In the genomic region with DNA sequence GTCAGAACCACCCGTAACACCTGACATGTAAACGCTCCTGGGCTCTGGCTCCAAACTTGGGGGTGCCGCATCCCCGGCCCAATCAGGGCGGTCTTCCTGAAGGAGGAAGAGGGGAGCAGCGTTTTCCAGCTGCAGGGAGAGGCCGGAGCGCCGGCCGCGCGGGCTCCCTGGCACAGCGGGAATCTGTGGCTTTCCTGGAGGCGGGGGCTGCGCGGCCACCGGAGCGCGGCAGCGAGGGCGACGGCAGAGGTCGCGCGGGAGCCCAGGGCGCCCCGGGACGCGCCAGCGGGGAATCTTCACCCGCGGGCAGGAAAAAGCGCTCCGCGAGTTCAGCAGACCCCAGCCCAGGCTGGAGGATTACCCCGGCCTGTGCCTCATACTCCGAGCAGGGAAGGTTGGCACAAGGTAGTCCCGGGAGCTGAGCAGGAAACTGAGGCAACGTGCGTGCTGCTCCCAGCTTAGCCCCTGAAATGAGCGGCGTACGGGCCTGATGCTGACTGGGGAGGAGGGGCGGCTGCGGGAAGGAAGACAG, we compare ENCODE assay signal across 6 cellular contexts. TPM values are rescaled to one million over a fixed set of nuclear protein-coding genes. Genes with fewer than 3 reads are reported as not detected.
DNase-seq lines count a peak whose midpoint lies in the region; ATAC-seq and TF ChIP-seq lines count a peak whose summit lies in the region.

No MANE protein-coding gene starts in this region.

- H3K27me3 Mint-ChIP-seq in brain: peaks cover 55% of the 10 kb centered on the region

- no peaks in the 10 kb centered on the region for H3K79me2 ChIP-seq in neural cell (replicated peaks; ENCODE audit: insufficient read depth, low read length)

- H4K20me1 ChIP-seq in neural cell (ENCODE audit: insufficient read depth): no peaks in the 10 kb centered on the region

- H3K9me3 ChIP-seq in neural cell (ENCODE audit: low read length): no peaks in the 10 kb centered on the region

- peak overlapping the region in 2 of 5 experiments; percentile 9 to 51 for H3K27ac Mint-ChIP-seq in brain

- no peaks in the 10 kb centered on the region for H3K36me3 ChIP-seq in neural cell (ENCODE audit: insufficient read depth, low read length)

- no peak overlapping the region for H3K9ac ChIP-seq in neural cell (ENCODE audit: low read length)

- no peaks in the 10 kb centered on the region for H3K9me2 ChIP-seq in neural cell (ENCODE audit: insufficient read depth, low read length)

- peak overlapping the region; percentile 39 for H3K4me2 ChIP-seq in neural cell (ENCODE audit: low read length)

- H3K4me3 ChIP-seq in neural cell (ENCODE audit: low read length): peak overlapping the region; percentile 64

- no peak overlapping the region for H2AFZ ChIP-seq in neural cell (ENCODE audit: low read depth, low read length)

- H3F3A ChIP-seq in neural cell (ENCODE audit: insufficient read depth, low read length, poor library complexity, severe bottlenecking): no peaks in the 10 kb centered on the region

- TF ChIP-seq RAD21 in neural cell (conservative IDR thresholded peaks at IDR 0.05): no peak

- TF ChIP-seq EP300 in neural cell (conservative IDR thresholded peaks at IDR 0.05; ENCODE audit: poor library complexity, severe bottlenecking): no peak

- ATAC-seq in GM18861 (IDR thresholded peaks at IDR 0.05; ENCODE audit: unreplicated experiment) (peak; percentile 15), HG03135 (IDR thresholded peaks at IDR 0.05; ENCODE audit: unreplicated experiment) (peak; percentile 9)

- no peak overlapping the region for H3K27ac ChIP-seq in neural cell (ENCODE audit: low read length)

- TF ChIP-seq CTCF in brain (conservative IDR thresholded peaks at IDR 0.05) (no peak), neural cell (IDR thresholded peaks at IDR 0.05; ENCODE audit: poor library complexity, severe bottlenecking) (no peak)

- DNase-seq in stimulated activated CD4-positive, alpha-beta T cell treated with anti-CD3 and anti-CD28 coated beads, Interleukin-12 subunit alpha, Interleukin-12 subunit beta, amount 100 ng/mL, for 4 hours: no peak
- no peak for DNase-seq in cerebellar cortex (ENCODE audit: low spot score)

- H3K4me3 Mint-ChIP-seq in brain: peak overlapping the region; percentile 84 to 90 (median 86)

- no peaks in the 10 kb centered on the region for H3K9me3 Mint-ChIP-seq in brain

- H3K4me1 Mint-ChIP-seq in brain: peaks cover 32% of the 10 kb centered on the region

- peaks cover 12% of the 10 kb centered on the region for H3K36me3 Mint-ChIP-seq in brain

- H3K27me3 ChIP-seq in neural cell (ENCODE audit: insufficient read depth, low read depth, low read length): peaks cover 54% of the 10 kb centered on the region

TF ChIP-seq in neural cell, 6 proteins besides CTCF, POLR2A, EP300 and RAD21:
- TF ChIP-seq, protein P1, sequence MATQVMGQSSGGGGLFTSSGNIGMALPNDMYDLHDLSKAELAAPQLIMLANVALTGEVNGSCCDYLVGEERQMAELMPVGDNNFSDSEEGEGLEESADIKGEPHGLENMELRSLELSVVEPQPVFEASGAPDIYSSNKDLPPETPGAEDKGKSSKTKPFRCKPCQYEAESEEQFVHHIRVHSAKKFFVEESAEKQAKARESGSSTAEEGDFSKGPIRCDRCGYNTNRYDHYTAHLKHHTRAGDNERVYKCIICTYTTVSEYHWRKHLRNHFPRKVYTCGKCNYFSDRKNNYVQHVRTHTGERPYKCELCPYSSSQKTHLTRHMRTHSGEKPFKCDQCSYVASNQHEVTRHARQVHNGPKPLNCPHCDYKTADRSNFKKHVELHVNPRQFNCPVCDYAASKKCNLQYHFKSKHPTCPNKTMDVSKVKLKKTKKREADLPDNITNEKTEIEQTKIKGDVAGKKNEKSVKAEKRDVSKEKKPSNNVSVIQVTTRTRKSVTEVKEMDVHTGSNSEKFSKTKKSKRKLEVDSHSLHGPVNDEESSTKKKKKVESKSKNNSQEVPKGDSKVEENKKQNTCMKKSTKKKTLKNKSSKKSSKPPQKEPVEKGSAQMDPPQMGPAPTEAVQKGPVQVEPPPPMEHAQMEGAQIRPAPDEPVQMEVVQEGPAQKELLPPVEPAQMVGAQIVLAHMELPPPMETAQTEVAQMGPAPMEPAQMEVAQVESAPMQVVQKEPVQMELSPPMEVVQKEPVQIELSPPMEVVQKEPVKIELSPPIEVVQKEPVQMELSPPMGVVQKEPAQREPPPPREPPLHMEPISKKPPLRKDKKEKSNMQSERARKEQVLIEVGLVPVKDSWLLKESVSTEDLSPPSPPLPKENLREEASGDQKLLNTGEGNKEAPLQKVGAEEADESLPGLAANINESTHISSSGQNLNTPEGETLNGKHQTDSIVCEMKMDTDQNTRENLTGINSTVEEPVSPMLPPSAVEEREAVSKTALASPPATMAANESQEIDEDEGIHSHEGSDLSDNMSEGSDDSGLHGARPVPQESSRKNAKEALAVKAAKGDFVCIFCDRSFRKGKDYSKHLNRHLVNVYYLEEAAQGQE (IDR thresholded peaks at IDR 0.05; ENCODE audit: borderline replicate concordance): no peak
- TF ChIP-seq MXI1 (conservative IDR thresholded peaks at IDR 0.05; ENCODE audit: poor library complexity, severe bottlenecking): no peak
- TF ChIP-seq SMC3 (conservative IDR thresholded peaks at IDR 0.05; ENCODE audit: poor library complexity): no peak
- TF ChIP-seq TAF1 (IDR thresholded peaks at IDR 0.05; ENCODE audit: low read depth): no peak

RNA-seq across cellular contexts. Expression of a gene that starts 0.6 kb away (rescaled TPM):
- polyA plus RNA-seq in brain (ENCODE audit: insufficient read depth, low read depth, low replicate concordance) (42.0 TPM), neural cell (0.77 TPM in 1 of 2 replicates, not detected in the other)
- 0.73 and 0.93 TPM in 2 replicates for polyA minus RNA-seq in neural cell

RNA-seq across cellular contexts. Expression of a gene that starts 10.6 kb away (rescaled TPM):
- polyA plus RNA-seq in brain (ENCODE audit: insufficient read depth, low read depth, low replicate concordance) (not detected), neural cell (not detected in 2 replicates)
- polyA minus RNA-seq in neural cell: not detected in 2 replicates

RNA-seq across cellular contexts. Expression of a gene that starts 22.9 kb away (rescaled TPM):
- 643 TPM for polyA plus RNA-seq in brain (ENCODE audit: insufficient read depth, low read depth, low replicate concordance)
- 0.69 and 1.1 TPM in 2 replicates for polyA plus RNA-seq in neural cell
- polyA minus RNA-seq in neural cell: 0.58 and 1.5 TPM in 2 replicates

RNA-seq across cellular contexts. Expression of a gene that starts 37.5 kb away (rescaled TPM):
- 4.5 TPM for polyA plus RNA-seq in brain (ENCODE audit: insufficient read depth, low read depth, low replicate concordance)
- polyA plus RNA-seq in neural cell: 40.8 and 45.3 TPM in 2 replicates
- 41.6 and 45.5 TPM in 2 replicates for polyA minus RNA-seq in neural cell

Comparison
In these comparisons a context has a peak if more than half of its experiments do, and no peak if none do; other contexts are left out.
1. RNA of a gene that starts 0.6 kb away (polyA plus RNA-seq): 42.0 TPM in brain (single experiment); 0.77 TPM in neural cell; every median in the first group is over 10 times any median in the second.
2. RNA of a gene that starts 22.9 kb away (polyA plus RNA-seq): 643 TPM in brain (single experiment); 0.69 to 1.1 TPM in neural cell; every median in the first group is over 100 times any median in the second.